20 cellular contexts compared by ENCODE assay signal in the genomic region with DNA sequence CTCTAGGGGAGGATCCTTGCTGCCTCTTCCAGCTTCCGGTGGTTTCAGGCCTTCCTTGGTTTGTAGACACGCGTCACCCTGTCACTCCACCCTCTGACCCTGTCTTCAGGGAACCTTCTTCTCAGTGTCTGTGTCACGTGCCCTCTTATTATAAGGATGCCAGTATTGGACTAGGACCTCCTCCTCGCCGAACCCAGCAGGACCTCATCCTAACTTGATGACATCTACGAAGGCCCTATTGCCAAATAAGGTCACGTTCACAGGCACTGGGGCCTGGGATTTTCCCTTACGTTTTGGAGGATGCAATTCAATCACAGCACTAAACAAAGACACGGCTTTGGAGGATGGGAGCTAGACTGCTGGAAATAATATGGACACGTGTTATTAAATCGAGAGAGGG.
A peak's percentile ranks its signal among the peaks of the same experiment; 100 is the strongest.
DNase-seq lines count a peak whose midpoint lies in the region; ATAC-seq, FAIRE-seq and TF ChIP-seq lines count a peak whose summit lies in the region.
"Had no signal": no experiment of that assay in that cellular context is flagged by ENCODE, and none has a peak within 500 bp of the region (broad histone marks: within the 10 kb centered on the region; RNA-seq: fewer than 3 reads in every experiment).

No MANE protein-coding gene starts in this region.

- H3K9me3 ChIP-seq in HepG2 (ENCODE audit: low read length): no peaks in the 10 kb centered on the region
- no peaks in the 10 kb centered on the region for H3K9me3 ChIP-seq in right lobe of liver
- H3K9me3 ChIP-seq in H1 (ENCODE audit: insufficient read depth in 2 of 2, low read depth in 1 of 2, low read length in 1 of 2): no peaks in the 10 kb centered on the region

- no peaks in the 10 kb centered on the region for H3K79me2 ChIP-seq in HepG2 (ENCODE audit: insufficient read depth, low read length)
- H3K79me2 ChIP-seq in H1 (ENCODE audit: control insufficient read depth in 1 of 2, insufficient read depth in 2 of 2, low read length in 2 of 2): no peaks in the 10 kb centered on the region

- no peak overlapping the region for H3K4me3 Mint-ChIP-seq in osteocyte (ENCODE audit: unreplicated experiment)
- H3K4me3 Mint-ChIP-seq: CD4-positive, alpha-beta memory T cell had no signal

- H3K27ac Mint-ChIP-seq in osteocyte (ENCODE audit: unreplicated experiment): no peak overlapping the region
- H3K27ac Mint-ChIP-seq: CD4-positive, alpha-beta memory T cell had no signal

- H4K8ac ChIP-seq in H1 (ENCODE audit: extremely low read depth, insufficient read depth, low read length): no peak overlapping the region

- no peak overlapping the region for H3K14ac ChIP-seq in H1 (ENCODE audit: insufficient read length)

- no peak overlapping the region for H3K4me2 ChIP-seq in HepG2 (ENCODE audit: low read depth, low read length)
- no peak overlapping the region for H3K4me2 ChIP-seq in H1 (ENCODE audit: insufficient read depth in 1 of 2, low read depth in 2 of 2, low read length in 2 of 2)

- TF ChIP-seq EP300 in HepG2 (IDR thresholded peaks at IDR 0.05; ENCODE audit: low read depth in 2 of 2, low read length in 2 of 2): no peak
- no peak for TF ChIP-seq EP300 in HepG2 (CRISPR knock-in tag; IDR thresholded peaks at IDR 0.05; ENCODE audit: borderline replicate concordance)
- no peak for TF ChIP-seq EP300 in H1 (IDR thresholded peaks at IDR 0.05; ENCODE audit: borderline replicate concordance in 1 of 2, low read depth in 2 of 2, low read length in 2 of 2)

- no peak for FAIRE-seq in HepG2 (lab: Jason Lieb, UNC)
- no peak for FAIRE-seq in H1 (lab: Jason Lieb, UNC)
- FAIRE-seq: GM12891, GM18507 had no signal

- no peak overlapping the region for H2BK12ac ChIP-seq in H1 (ENCODE audit: low read depth, low read length)

- H3K9me3 Mint-ChIP-seq in osteocyte (ENCODE audit: unreplicated experiment): peaks cover 11% of the 10 kb centered on the region

- no TSS peak for BruUV-seq in HepG2 (replicated peaks; lab: Mats Ljungman, UMichigan)

- no peaks in the 10 kb centered on the region for H3K23me2 ChIP-seq in H1 (ENCODE audit: low read depth, low read length)

- no peak overlapping the region for H4K5ac ChIP-seq in H1 (ENCODE audit: insufficient read length, low read depth, low read length)

- POLR2A ChIA-PET in HepG2 (lab: Yijun Ruan, JAX): no interaction called here
- POLR2A ChIA-PET in H1 (lab: Charles Lee; ENCODE audit: partially characterized antibody): interaction anchor here (1.2 kb wide), 1 partner anchor 9 kb away, joined by 3 read pairs; no protein-coding TSS in a partner anchor

- in situ Hi-C loops in HepG2 (cut with HindIII; ENCODE audit: extremely low pct_ligation_motif_present, low pct_unique_long_range_greater_than_20kb): no loop called here

- TF ChIP-seq RAD21 in HepG2 (CRISPR knock-in tag; IDR thresholded peaks at IDR 0.05) (no peak), H1 (IDR thresholded peaks at IDR 0.05 in 1 of 2, conservative IDR thresholded peaks at IDR 0.05 in 1 of 2; ENCODE audit: low read depth in 2 of 2, low read length in 2 of 2) (no peak)

- CTCF ChIA-PET in HepG2 (lab: Yijun Ruan, JAX; ENCODE audit: low intra/inter-chr PET ratio, low total read pairs): no interaction called here
- CTCF ChIA-PET in H1 (lab: Charles Lee; ENCODE audit: partially characterized antibody): no interaction called here

- WGBS in HepG2 (ENCODE audit: low lambda C conversion rate): 39% methylated on average over 12 of the region's 12 CpGs
- 64% methylated on average over 12 of the region's 12 CpGs for WGBS in right lobe of liver (ENCODE audit: insufficient coverage, low coverage, low lambda C conversion rate, missing lambda C conversion rate)
- WGBS in H1 (ENCODE audit: extremely low coverage in 1 of 2, insufficient coverage in 1 of 2, insufficient read length in 1 of 2, insufficient replicate concordance in 2 of 2, low coverage in 1 of 2, low lambda C conversion rate in 2 of 2, missing lambda C conversion rate in 1 of 2), 2 experiments: 91% methylated on average over 12 of the region's 12 CpGs; no CpG with 5 or more reads in 1 of the 2 experiments

- H2BK20ac ChIP-seq in H1 (ENCODE audit: low read length): no peak overlapping the region

- no peaks in the 10 kb centered on the region for H3K36me3 Mint-ChIP-seq in osteocyte (ENCODE audit: unreplicated experiment)
- H3K36me3 Mint-ChIP-seq: CD4-positive, alpha-beta memory T cell had no signal

- H3K23ac ChIP-seq in H1 (ENCODE audit: insufficient read length): no peak overlapping the region

- H3K27me3 Mint-ChIP-seq in osteocyte (ENCODE audit: unreplicated experiment): no peaks in the 10 kb centered on the region

- H3K9ac ChIP-seq in HepG2 (ENCODE audit: insufficient read depth, low read depth, low read length) (no peak overlapping the region), H1 (replicated peaks in 1 of 4; ENCODE audit: extremely low read depth in 1 of 4, low read depth in 3 of 4, low read length in 3 of 4) (no peak overlapping the region)

- H4K20me1 ChIP-seq in HepG2 (ENCODE audit: insufficient read depth, low read length) (no peaks in the 10 kb centered on the region), H1 (replicated peaks in 1 of 2; ENCODE audit: control insufficient read depth in 1 of 2, insufficient read depth in 2 of 2, low read length in 2 of 2) (no peaks in the 10 kb centered on the region)

- no peak overlapping the region for H3K4me3 ChIP-seq in HepG2 (replicated peaks in 1 of 3; ENCODE audit: insufficient read depth in 1 of 3, low read depth in 2 of 3, low read length in 3 of 3)
- H3K4me3 ChIP-seq in right lobe of liver: no peak overlapping the region
- H3K4me3 ChIP-seq in H1 (ENCODE audit: extremely low read depth in 1 of 4, insufficient read depth in 2 of 4, low read depth in 3 of 4, low read length in 4 of 4): no peak overlapping the region

- DNase-seq in HepG2 (ENCODE audit: low spot score) (no peak), right lobe of liver (no peak), H1 (ENCODE audit: low read depth in 1 of 2, low spot score in 2 of 2) (no peak), left lobe of liver (ENCODE audit: low spot score) (peak; percentile 1), osteocyte (ENCODE audit: extremely low spot score, unreplicated experiment) (peak; percentile 34), NCI-H1694 treated with DMSO at 0.1 percent for 48 hours (lab: John Stamatoyannopoulos, UW) (no peak), inferior parietal cortex (ENCODE audit: extremely low spot score) (no peak), HuH-7 (ENCODE audit: low spot score) (no peak)
- DNase-seq: C1 segment of cervical spinal cord; Calu3; CD4-positive, alpha-beta memory T cell; COR-L47; DMS53; DMS79 treated with DMSO at 0.1 percent for 48 hours; GF-D8; GOT3; H7; HCEC 1CT had no signal

- intact Hi-C loops in HepG2 (cut with micrococcal nuclease; ENCODE audit: unreplicated experiment) (no loop called here), right lobe of liver (cut with DNase I) (no loop called here)

- peak overlapping the region; percentile 9; the same call in 1 of the 2 replicates for H2AK5ac ChIP-seq in H1 (ENCODE audit: low read depth, low read length)

- H3K27me3 ChIP-seq in HepG2 (ENCODE audit: control insufficient read depth in 1 of 2, insufficient read depth in 2 of 2, low read length in 2 of 2) (peaks cover 4 to 39% of the 10 kb centered on the region in 2 experiments; a peak in 4 of 5 replicates), right lobe of liver (no peaks in the 10 kb centered on the region), H1 (replicated peaks in 1 of 4; ENCODE audit: control insufficient read depth in 3 of 4, extremely low read depth in 1 of 4, insufficient read depth in 3 of 4, low read length in 3 of 4) (no peaks in the 10 kb centered on the region)

- H3K36me3 ChIP-seq in HepG2 (replicated peaks in 1 of 2; ENCODE audit: control insufficient read depth in 1 of 2, insufficient read depth in 2 of 2, low read length in 2 of 2): no peaks in the 10 kb centered on the region
- H3K36me3 ChIP-seq in right lobe of liver: no peaks in the 10 kb centered on the region
- no peaks in the 10 kb centered on the region for H3K36me3 ChIP-seq in H1 (ENCODE audit: control insufficient read depth in 2 of 4, insufficient read depth in 4 of 4, low read length in 3 of 4)

- H3K4me1 ChIP-seq in HepG2 (ENCODE audit: insufficient read depth, low read length): no peaks in the 10 kb centered on the region
- no peaks in the 10 kb centered on the region for H3K4me1 ChIP-seq in right lobe of liver
- peaks cover 0 to 2% (median 0%) of the 10 kb centered on the region in 4 experiments; a peak in 2 of 7 replicates for H3K4me1 ChIP-seq in H1 (replicated peaks in 1 of 4; ENCODE audit: control insufficient read depth in 3 of 4, insufficient read depth in 4 of 4, low read length in 3 of 4)

- H4K91ac ChIP-seq in H1 (replicated peaks; ENCODE audit: insufficient read length, low read length): no peak overlapping the region

- H2BK15ac ChIP-seq in H1 (ENCODE audit: low read length): no peak overlapping the region

- H3K79me1 ChIP-seq in H1 (ENCODE audit: low read depth, low read length): no peaks in the 10 kb centered on the region

- ATAC-seq in HepG2 (no peak), right lobe of liver (no peak), left lobe of liver (no peak)

- no peak overlapping the region for H2BK5ac ChIP-seq in H1 (ENCODE audit: low read depth, low read length)

- no peak for TF ChIP-seq CTCF in HepG2 (CRISPR knock-in tag; IDR thresholded peaks at IDR 0.05)
- no peak for TF ChIP-seq CTCF in right lobe of liver (IDR thresholded peaks at IDR 0.05)
- TF ChIP-seq CTCF in H1 (IDR thresholded peaks at IDR 0.05; ENCODE audit: control extremely low read depth in 1 of 3, insufficient read depth in 1 of 3, low read depth in 1 of 3, low read length in 3 of 3): no peak
- TF ChIP-seq CTCF in osteocyte (IDR thresholded peaks at IDR 0.05): no peak

- H3K4me1 Mint-ChIP-seq in osteocyte (ENCODE audit: unreplicated experiment): peaks cover 4% of the 10 kb centered on the region
- H3K4me1 Mint-ChIP-seq: CD4-positive, alpha-beta memory T cell had no signal

- TF ChIP-seq POLR2A in HepG2 (IDR thresholded peaks at IDR 0.05; ENCODE audit: insufficient read depth in 1 of 2, low read depth in 2 of 2, low read length in 2 of 2): no peak
- TF ChIP-seq POLR2A in right lobe of liver (IDR thresholded peaks at IDR 0.05): no peak
- no peak for TF ChIP-seq POLR2A in H1 (IDR thresholded peaks at IDR 0.05; ENCODE audit: control extremely low read depth in 1 of 2, low read depth in 2 of 2, low read length in 2 of 2)

- H3K56ac ChIP-seq in H1 (replicated peaks; ENCODE audit: insufficient read length, low read depth, low read length): no peak overlapping the region

- H2AFZ ChIP-seq in HepG2 (ENCODE audit: low read length): no peak overlapping the region
- no peak overlapping the region for H2AFZ ChIP-seq in H1 (ENCODE audit: low read length)

- H3K27ac ChIP-seq in HepG2 (ENCODE audit: extremely low read length, insufficient read depth, low read length): no peak overlapping the region
- H3K27ac ChIP-seq in right lobe of liver: no peak overlapping the region
- no peak overlapping the region for H3K27ac ChIP-seq in H1 (ENCODE audit: low read depth, low read length)

- no peak overlapping the region for H3K18ac ChIP-seq in H1 (ENCODE audit: extremely low read depth, low read length)

- no peak overlapping the region for H3K4ac ChIP-seq in H1 (replicated peaks; ENCODE audit: insufficient read length, low read depth, low read length)

- H2BK120ac ChIP-seq in H1 (replicated peaks; ENCODE audit: low read depth, low read length): no peak overlapping the region

TF ChIP-seq in H1, 55 proteins besides CTCF, POLR2A, EP300 and RAD21:
- TF ChIP-seq SRF (IDR thresholded peaks at IDR 0.05; ENCODE audit: low read depth, low read length) (peak; percentile 92), POLR2AphosphoS5 (IDR thresholded peaks at IDR 0.05; ENCODE audit: low read depth, low read length) (no peak)

Comparison
In these comparisons a context has a peak if more than half of its experiments do, and no peak if none do; other contexts are left out.
1. DNase-seq: peak in left lobe of liver (single experiment) and osteocyte (single experiment); none in HepG2 (single experiment), right lobe of liver (0 of 3), H1 (0 of 2), NCI-H1694 treated with DMSO at 0.1 percent for 48 hours (single experiment), inferior parietal cortex (single experiment) and HuH-7 (single experiment).